Comparison of ENCODE assay signal across 13 cellular contexts in the genomic region with DNA sequence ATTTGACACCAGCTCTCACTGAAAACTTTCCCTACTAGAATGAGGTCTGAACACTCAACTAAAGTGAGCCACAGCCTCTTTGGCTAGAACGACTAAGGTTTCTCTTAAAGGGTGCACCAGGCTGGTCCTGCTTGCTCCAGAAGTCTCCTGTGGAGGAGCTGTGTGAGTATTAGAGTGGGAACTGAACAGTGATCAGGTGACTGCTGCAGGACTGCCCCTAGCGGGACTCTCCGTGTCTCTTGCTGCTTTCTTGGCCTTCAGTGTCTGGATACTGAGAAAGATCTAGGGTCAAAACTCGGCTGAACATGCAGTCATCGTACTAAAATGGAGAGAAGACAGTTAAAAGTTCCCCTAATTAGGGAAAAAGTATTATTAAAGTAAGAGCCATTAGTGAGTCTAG. TPM values are rescaled to one million over a fixed set of nuclear protein-coding genes. Genes with fewer than 3 reads are reported as not detected.
DNase-seq lines count a peak whose midpoint lies in the region; ATAC-seq and TF ChIP-seq lines count a peak whose summit lies in the region.
"Had no signal": no experiment of that assay in that cellular context is flagged by ENCODE, and none has a peak within 500 bp of the region (broad histone marks: within the 10 kb centered on the region; RNA-seq: fewer than 3 reads in every experiment).

No MANE protein-coding gene starts in this region.

- peaks cover 69% of the 10 kb centered on the region for H3K36me3 Mint-ChIP-seq in activated T-cell treated with anti-CD3 and anti-CD28 coated beads, Interleukin-2, amount 50 U/mL, for 24 hours (ENCODE audit: low read depth)
- H3K36me3 Mint-ChIP-seq in activated T-cell treated with anti-CD3 and anti-CD28 coated beads, Interleukin-2, amount 50 U/mL, for 72 hours (ENCODE audit: insufficient read depth in 2 of 2): peaks cover 1 to 16% of the 10 kb centered on the region in 2 donors

- H3K4me3 ChIP-seq in WERI-Rb-1 (ENCODE audit: low read depth, low read length) (no peak overlapping the region), lower lobe of right lung (no peak overlapping the region)

- H3K4me1 ChIP-seq in lower lobe of right lung: no peaks in the 10 kb centered on the region

- peak; percentile 49; the same call in 1 of the 2 replicates for TF ChIP-seq CTCF in WERI-Rb-1 (IDR thresholded peaks at IDR 0.05; ENCODE audit: low read depth, low read length)
- no peak for TF ChIP-seq CTCF in lower lobe of right lung (IDR thresholded peaks at IDR 0.05)

- peak overlapping the region; percentile 66 for H3K27ac Mint-ChIP-seq in activated T-cell treated with anti-CD3 and anti-CD28 coated beads, Interleukin-2, amount 50 U/mL, for 24 hours
- no peak overlapping the region for H3K27ac Mint-ChIP-seq in activated T-cell treated with anti-CD3 and anti-CD28 coated beads, Interleukin-2, amount 50 U/mL, for 72 hours

- H3K27me3 ChIP-seq in WERI-Rb-1 (ENCODE audit: insufficient read depth, low read depth, severe bottlenecking): no peaks in the 10 kb centered on the region
- no peaks in the 10 kb centered on the region for H3K27me3 ChIP-seq in lower lobe of right lung (ENCODE audit: low read depth)

- intact Hi-C loops in sciatic nerve (cut with DNase I) (no loop called here), lower lobe of right lung (cut with DNase I) (no loop called here)

- no peak for DNase-seq in activated T-cell treated with anti-CD3 and anti-CD28 coated beads, Interleukin-2, amount 50 U/mL, for 24 hours
- no peak for DNase-seq in activated T-cell treated with anti-CD3 and anti-CD28 coated beads, Interleukin-2, amount 50 U/mL, for 72 hours
- DNase-seq in WERI-Rb-1 (peak; percentile 36), iPS DF 19.7 (ENCODE audit: low read depth, low spot score) (peak; percentile 5), sciatic nerve (ENCODE audit: low spot score) (no peak), lower lobe of right lung (no peak)
- DNase-seq: NCI-H2029; stimulated activated CD4-positive, alpha-beta T cell treated with anti-CD3 and anti-CD28 coated beads, Interleukin-12 subunit alpha, Interleukin-12 subunit beta, amount 100 ng/mL, for 4 hours had no signal

- ATAC-seq in activated T-cell treated with anti-CD3 and anti-CD28 coated beads, Interleukin-2, amount 50 U/mL, for 72 hours (replicated peaks in 1 of 2): no peak
- ATAC-seq in sciatic nerve (peak; percentile 69), GM18858 (IDR thresholded peaks at IDR 0.05; ENCODE audit: unreplicated experiment) (no peak), lower lobe of right lung (no peak)
- no peak for ATAC-seq in activated CD4-positive, CD25-positive, alpha-beta regulatory T cell treated with anti-CD3 and anti-CD28 coated beads, Interleukin-2, amount 50 U/mL, for 24 hours
- ATAC-seq: HCT116 had no signal

- peaks cover 16% of the 10 kb centered on the region for H3K4me1 Mint-ChIP-seq in activated T-cell treated with anti-CD3 and anti-CD28 coated beads, Interleukin-2, amount 50 U/mL, for 24 hours (ENCODE audit: low read depth)
- H3K4me1 Mint-ChIP-seq in activated T-cell treated with anti-CD3 and anti-CD28 coated beads, Interleukin-2, amount 50 U/mL, for 72 hours (ENCODE audit: low read depth): peaks cover 26% of the 10 kb centered on the region

- H3K27me3 Mint-ChIP-seq in activated T-cell treated with anti-CD3 and anti-CD28 coated beads, Interleukin-2, amount 50 U/mL, for 24 hours: no peaks in the 10 kb centered on the region
- no peaks in the 10 kb centered on the region for H3K27me3 Mint-ChIP-seq in activated T-cell treated with anti-CD3 and anti-CD28 coated beads, Interleukin-2, amount 50 U/mL, for 72 hours (ENCODE audit: low read depth)

- H3K9me3 Mint-ChIP-seq in activated T-cell treated with anti-CD3 and anti-CD28 coated beads, Interleukin-2, amount 50 U/mL, for 24 hours: no peaks in the 10 kb centered on the region
- H3K9me3 Mint-ChIP-seq in activated T-cell treated with anti-CD3 and anti-CD28 coated beads, Interleukin-2, amount 50 U/mL, for 72 hours: peaks cover 0 to 2% of the 10 kb centered on the region in 2 donors

- H3K4me3 Mint-ChIP-seq in activated T-cell treated with anti-CD3 and anti-CD28 coated beads, Interleukin-2, amount 50 U/mL, for 24 hours: no peak overlapping the region
- no peak overlapping the region for H3K4me3 Mint-ChIP-seq in activated T-cell treated with anti-CD3 and anti-CD28 coated beads, Interleukin-2, amount 50 U/mL, for 72 hours

- H3K27ac ChIP-seq in WERI-Rb-1 (no peak overlapping the region), lower lobe of right lung (no peak overlapping the region)
- H3K27ac ChIP-seq: KMS-11 had no signal

- no peaks in the 10 kb centered on the region for H3K9me3 ChIP-seq in WERI-Rb-1 (ENCODE audit: severe bottlenecking)
- H3K9me3 ChIP-seq in lower lobe of right lung: no peaks in the 10 kb centered on the region

- H3K36me3 ChIP-seq in WERI-Rb-1 (peaks cover 26% of the 10 kb centered on the region), lower lobe of right lung (peaks cover 48% of the 10 kb centered on the region)

RNA-seq across cellular contexts. Expression of gene FAM118A, which starts 34.6 kb away (rescaled TPM):
- 100 to 1,000 TPM in 1 of 2 donors, 10 to 100 TPM in 1; 50.1 to 130 TPM for total RNA-seq in activated T-cell treated with anti-CD3 and anti-CD28 coated beads, Interleukin-2, amount 50 U/mL, for 72 hours
- total RNA-seq in sciatic nerve: 44.9 TPM
- total RNA-seq in lower lobe of right lung: 19.8 TPM

RNA-seq across cellular contexts. Expression of gene UPK3A, which starts 59.6 kb away (rescaled TPM):
- total RNA-seq in activated T-cell treated with anti-CD3 and anti-CD28 coated beads, Interleukin-2, amount 50 U/mL, for 72 hours: not detected
- total RNA-seq in sciatic nerve (not detected), lower lobe of right lung (not detected)
- total RNA-seq: mesenteric fat pad had no signal

Comparison
In these comparisons a context has a peak if more than half of its experiments do, and no peak if none do; other contexts are left out.
1. DNase-seq: peak in WERI-Rb-1 (single experiment) and iPS DF 19.7 (single experiment); none in activated T-cell treated with anti-CD3 and anti-CD28 coated beads, Interleukin-2, amount 50 U/mL, for 24 hours (single experiment), activated T-cell treated with anti-CD3 and anti-CD28 coated beads, Interleukin-2, amount 50 U/mL, for 72 hours (0 of 2), sciatic nerve (single experiment) and lower lobe of right lung (single experiment).